In genomic region chr12:124428136-124428791, GRCh38 we compare ENCODE assay signal across 11 cellular contexts.
DNase-seq lines count a peak whose midpoint lies in the region; ATAC-seq and TF ChIP-seq lines count a peak whose summit lies in the region.
"Had no signal": no experiment of that assay in that cellular context is flagged by ENCODE, and none has a peak within 500 bp of the region (broad histone marks: within the 10 kb centered on the region; RNA-seq: fewer than 3 reads in every experiment).

No MANE protein-coding gene starts in this region.

- H3K4me3 ChIP-seq in choroid plexus epithelial cell (ENCODE audit: low read depth, low read length), result no peak overlapping the region
- H3K4me3 ChIP-seq: tibial artery had no signal

- H3K9me3 Mint-ChIP-seq in activated naive CD4-positive, alpha-beta T cell treated with anti-CD3 and anti-CD28 coated beads, Interleukin-2, amount 50 U/mL, for 24 hours, result no peaks in the 10 kb centered on the region
- peaks cover 4% of the 10 kb centered on the region for H3K9me3 Mint-ChIP-seq in activated naive CD4-positive, alpha-beta T cell treated with anti-CD3 and anti-CD28 coated beads for 36 hours
- no peaks in the 10 kb centered on the region for H3K9me3 Mint-ChIP-seq in type B pancreatic cell

- peaks cover 2% of the 10 kb centered on the region for H3K36me3 Mint-ChIP-seq in activated naive CD4-positive, alpha-beta T cell treated with anti-CD3 and anti-CD28 coated beads, Interleukin-2, amount 50 U/mL, for 24 hours
- H3K36me3 Mint-ChIP-seq in activated naive CD4-positive, alpha-beta T cell treated with anti-CD3 and anti-CD28 coated beads for 36 hours (ENCODE audit: low read depth), result peaks cover 26% of the 10 kb centered on the region
- peaks cover 19% of the 10 kb centered on the region for H3K36me3 Mint-ChIP-seq in type B pancreatic cell

- peak; percentile 10 for TF ChIP-seq CTCF in choroid plexus epithelial cell (conservative IDR thresholded peaks at IDR 0.05; ENCODE audit: low read depth, low read length)
- no peak for TF ChIP-seq CTCF in type B pancreatic cell (conservative IDR thresholded peaks at IDR 0.05)

- ATAC-seq in GM18520 (IDR thresholded peaks at IDR 0.05; ENCODE audit: unreplicated experiment) (no peak), GM21381 (IDR thresholded peaks at IDR 0.05; ENCODE audit: unreplicated experiment) (no peak), GM19351 (IDR thresholded peaks at IDR 0.05; ENCODE audit: unreplicated experiment) (no peak)

- peak overlapping the region; percentile 17 for H3K27ac Mint-ChIP-seq in activated naive CD4-positive, alpha-beta T cell treated with anti-CD3 and anti-CD28 coated beads, Interleukin-2, amount 50 U/mL, for 24 hours
- no peak overlapping the region for H3K27ac Mint-ChIP-seq in activated naive CD4-positive, alpha-beta T cell treated with anti-CD3 and anti-CD28 coated beads for 36 hours
- peak overlapping the region; percentile 56 for H3K27ac Mint-ChIP-seq in type B pancreatic cell
- H3K27ac Mint-ChIP-seq: activated naive CD4-positive, alpha-beta T cell treated with anti-CD3 and anti-CD28 coated beads, Interleukin-2, amount 10 ng/mL, durations not matched to agents 7 days and 5 days had no signal

- DNase-seq in activated naive CD4-positive, alpha-beta T cell treated with anti-CD3 and anti-CD28 coated beads for 36 hours, result no peak
- DNase-seq in choroid plexus epithelial cell (ENCODE audit: low read depth), result peak; percentile 83
- DNase-seq in middle frontal gyrus (ENCODE audit: extremely low spot score, low spot score), result peak; percentile 58
- DNase-seq in type B pancreatic cell (ENCODE audit: extremely low spot score, unreplicated experiment), result no peak
- DNase-seq: activated naive CD4-positive, alpha-beta T cell treated with anti-CD3 and anti-CD28 coated beads, Interleukin-2, amount 10 ng/mL, durations not matched to agents 7 days and 5 days had no signal

- CTCF ChIA-PET in activated naive CD4-positive, alpha-beta T cell treated with anti-CD3 and anti-CD28 coated beads for 36 hours (lab: Charles Lee), result no interaction called here

- intact Hi-C loops in activated naive CD4-positive, alpha-beta T cell treated with anti-CD3 and anti-CD28 coated beads for 36 hours (cut with micrococcal nuclease), result no loop called here

- no peaks in the 10 kb centered on the region for H3K4me1 Mint-ChIP-seq in activated naive CD4-positive, alpha-beta T cell treated with anti-CD3 and anti-CD28 coated beads, Interleukin-2, amount 50 U/mL, for 24 hours
- no peaks in the 10 kb centered on the region for H3K4me1 Mint-ChIP-seq in activated naive CD4-positive, alpha-beta T cell treated with anti-CD3 and anti-CD28 coated beads for 36 hours (ENCODE audit: low read depth)
- H3K4me1 Mint-ChIP-seq in type B pancreatic cell (ENCODE audit: unreplicated experiment), result peaks cover 16% of the 10 kb centered on the region
- H3K4me1 Mint-ChIP-seq: activated naive CD4-positive, alpha-beta T cell treated with anti-CD3 and anti-CD28 coated beads, Interleukin-2, amount 10 ng/mL, durations not matched to agents 7 days and 5 days had no signal

- no peaks in the 10 kb centered on the region for H3K27me3 Mint-ChIP-seq in activated naive CD4-positive, alpha-beta T cell treated with anti-CD3 and anti-CD28 coated beads, Interleukin-2, amount 50 U/mL, for 24 hours
- no peaks in the 10 kb centered on the region for H3K27me3 Mint-ChIP-seq in activated naive CD4-positive, alpha-beta T cell treated with anti-CD3 and anti-CD28 coated beads for 36 hours (ENCODE audit: low read depth)
- no peaks in the 10 kb centered on the region for H3K27me3 Mint-ChIP-seq in type B pancreatic cell
- H3K27me3 Mint-ChIP-seq: activated naive CD4-positive, alpha-beta T cell treated with anti-CD3 and anti-CD28 coated beads, Interleukin-2, amount 10 ng/mL, durations not matched to agents 7 days and 5 days; B cell had no signal

- H3K4me3 Mint-ChIP-seq in activated naive CD4-positive, alpha-beta T cell treated with anti-CD3 and anti-CD28 coated beads, Interleukin-2, amount 50 U/mL, for 24 hours, result no peak overlapping the region
- no peak overlapping the region for H3K4me3 Mint-ChIP-seq in activated naive CD4-positive, alpha-beta T cell treated with anti-CD3 and anti-CD28 coated beads for 36 hours
- peak overlapping the region; percentile 57 for H3K4me3 Mint-ChIP-seq in type B pancreatic cell
- H3K4me3 Mint-ChIP-seq: activated naive CD4-positive, alpha-beta T cell treated with anti-CD3 and anti-CD28 coated beads, Interleukin-2, amount 10 ng/mL, durations not matched to agents 7 days and 5 days; B cell had no signal

Comparison
In these comparisons a context has a peak if more than half of its experiments do, and no peak if none do; other contexts are left out.
1. DNase-seq: peak in choroid plexus epithelial cell (single experiment) and middle frontal gyrus (single experiment); none in activated naive CD4-positive, alpha-beta T cell treated with anti-CD3 and anti-CD28 coated beads for 36 hours (single experiment) and type B pancreatic cell (single experiment).